In genomic region chr6:66662196-66662595, GRCh38 we compare ENCODE assay signal across 10 cellular contexts.
DNase-seq lines count a peak whose midpoint lies in the region; ATAC-seq, FAIRE-seq and TF ChIP-seq lines count a peak whose summit lies in the region.
"Had no signal": no experiment of that assay in that cellular context is flagged by ENCODE, and none has a peak within 500 bp of the region (broad histone marks: within the 10 kb centered on the region; RNA-seq: fewer than 3 reads in every experiment).

No MANE protein-coding gene starts in this region.

- H3K4me1 ChIP-seq in IMR-90 (ENCODE audit: control insufficient read depth, insufficient read depth, low read length), result no peaks in the 10 kb centered on the region

- peak; percentile 9 for DNase-seq in Ammon's horn (ENCODE audit: low spot score)
- peak; percentile 1 for DNase-seq in IMR-90
- DNase-seq in iris pigment epithelial cell (ENCODE audit: low read depth), result peak; percentile 37
- no peak for DNase-seq in NCI-H187 (lab: John Stamatoyannopoulos, UW)
- DNase-seq in GM19238 (ENCODE audit: insufficient read length, low spot score), result no peak
- DNase-seq: SHP77 treated with DMSO at 0.1 percent for 48 hours; stimulated activated CD4-positive, alpha-beta T cell treated with anti-CD3 and anti-CD28 coated beads, Interleukin-12 subunit alpha, Interleukin-12 subunit beta, amount 100 ng/mL, for 4 hours had no signal

- H4K20me1 ChIP-seq in IMR-90 (ENCODE audit: insufficient read depth, low read length), result no peaks in the 10 kb centered on the region

- no peak overlapping the region for H3K14ac ChIP-seq in IMR-90 (replicated peaks; ENCODE audit: low read depth, low read length)

- dilution Hi-C loops in IMR-90 (cut with HindIII; ENCODE audit: low sequenced_read_pairs, unreplicated experiment), result no loop called here

- H2BK120ac ChIP-seq in IMR-90 (ENCODE audit: low read depth, low read length), result no peak overlapping the region

- H3K27ac ChIP-seq in IMR-90 (ENCODE audit: insufficient read depth, low read length), result no peak overlapping the region

- H3K9ac ChIP-seq in IMR-90 (ENCODE audit: low read depth, low read length), result no peak overlapping the region

- intact Hi-C loops in IMR-90 (cut with micrococcal nuclease), result no loop called here

- in situ Hi-C loops in IMR-90 (cut with MboI; ENCODE audit: low sequenced_read_pairs), result no loop called here

- H2AFZ ChIP-seq in IMR-90 (replicated peaks; ENCODE audit: low read length, poor library complexity), result no peak overlapping the region

- no peak overlapping the region for H2BK20ac ChIP-seq in IMR-90 (ENCODE audit: low read depth, low read length)

- no peak overlapping the region for H3K4ac ChIP-seq in IMR-90 (ENCODE audit: low read depth, low read length)

- no peak overlapping the region for H3K4me3 ChIP-seq in IMR-90 (ENCODE audit: insufficient read depth, low read depth, low read length)

- H2AK9ac ChIP-seq in IMR-90 (replicated peaks; ENCODE audit: low read depth, low read length, poor library complexity), result no peak overlapping the region

- CTCF ChIA-PET in IMR-90 (lab: Yijun Ruan, JAX), result no interaction called here

- H3K27me3 ChIP-seq in IMR-90 (ENCODE audit: control insufficient read depth, insufficient read depth, low read length), result no peaks in the 10 kb centered on the region

- H3K36me3 ChIP-seq in IMR-90 (ENCODE audit: control insufficient read depth, insufficient read depth, low read length), result no peaks in the 10 kb centered on the region

- ATAC-seq in IMR-90 (ENCODE audit: low read depth), result no peak
- ATAC-seq in GM21423 (IDR thresholded peaks at IDR 0.05; ENCODE audit: unreplicated experiment), result no peak
- no peak for ATAC-seq in GM21360 (IDR thresholded peaks at IDR 0.05; ENCODE audit: unreplicated experiment)

- no peak overlapping the region for H3K23ac ChIP-seq in IMR-90 (ENCODE audit: low read depth, low read length)

- no peak for TF ChIP-seq POLR2A in IMR-90 (IDR thresholded peaks at IDR 0.05; ENCODE audit: low read depth, low read length)

- no peak overlapping the region for H4K5ac ChIP-seq in IMR-90 (ENCODE audit: low read depth, low read length)

- no peak for TF ChIP-seq RAD21 in IMR-90 (IDR thresholded peaks at IDR 0.05; ENCODE audit: low read length)

- peak; percentile 84 for FAIRE-seq in TTC549 (lab: Jason Lieb, UNC)

- H3K56ac ChIP-seq in IMR-90 (ENCODE audit: extremely low read depth, insufficient read depth, low read length), result no peak overlapping the region

- H3K79me1 ChIP-seq in IMR-90 (ENCODE audit: low read depth in 1 of 2, low read length in 2 of 2), result no peaks in the 10 kb centered on the region

- H3K18ac ChIP-seq in IMR-90 (ENCODE audit: low read depth, low read length), result no peak overlapping the region

- no peak overlapping the region for H2AK5ac ChIP-seq in IMR-90 (ENCODE audit: low read depth, low read length)

- H2BK5ac ChIP-seq in IMR-90 (ENCODE audit: low read depth, low read length, poor library complexity, severe bottlenecking), result no peak overlapping the region

- no peak overlapping the region for H4K8ac ChIP-seq in IMR-90 (ENCODE audit: low read depth in 2 of 2, low read length in 2 of 2)

- no peaks in the 10 kb centered on the region for H3K9me1 ChIP-seq in IMR-90 (ENCODE audit: insufficient read depth, low read length)

- peak; percentile 2; the same call in 1 of the 2 replicates for TF ChIP-seq CTCF in IMR-90 (conservative IDR thresholded peaks at IDR 0.05; ENCODE audit: low read depth, low read length)

- H2BK15ac ChIP-seq in IMR-90 (ENCODE audit: low read depth, low read length), result no peak overlapping the region

- no TSS peak for BruUV-seq in IMR-90 (replicated peaks; lab: Mats Ljungman, UMichigan)

- no peak overlapping the region for H3K4me2 ChIP-seq in IMR-90 (ENCODE audit: low read depth, low read length)

- no peaks in the 10 kb centered on the region for H3K9me3 ChIP-seq in IMR-90 (ENCODE audit: control insufficient read depth, insufficient read depth, low read length)

- POLR2A ChIA-PET in IMR-90 (lab: Charles Lee; ENCODE audit: unreplicated experiment), result no interaction called here

- no peak overlapping the region for H4K91ac ChIP-seq in IMR-90 (ENCODE audit: insufficient read depth, low read depth, low read length)

TF ChIP-seq in IMR-90, 13 proteins besides CTCF, POLR2A, EP300 and RAD21:
- TF ChIP-seq SMC3 (IDR thresholded peaks at IDR 0.05; ENCODE audit: low read depth, low read length), result no peak
- TF ChIP-seq FOS (IDR thresholded peaks at IDR 0.05; ENCODE audit: low read depth, low read length), result no peak
- TF ChIP-seq BHLHE40 (IDR thresholded peaks at IDR 0.05; ENCODE audit: low read depth, low read length), result no peak
- TF ChIP-seq MAZ (IDR thresholded peaks at IDR 0.05; ENCODE audit: borderline replicate concordance, low read depth, low read length), result no peak
- TF ChIP-seq ELK1 (IDR thresholded peaks at IDR 0.05; ENCODE audit: borderline replicate concordance, low read depth, low read length), result no peak

Comparison
In these comparisons a context has a peak if more than half of its experiments do, and no peak if none do; other contexts are left out.
1. DNase-seq: peak in Ammon's horn (single experiment), IMR-90 (single experiment) and iris pigment epithelial cell (single experiment); none in NCI-H187 (0 of 2) and GM19238 (single experiment).